Comparison of ENCODE assay signal across 16 cellular contexts in the genomic region with DNA sequence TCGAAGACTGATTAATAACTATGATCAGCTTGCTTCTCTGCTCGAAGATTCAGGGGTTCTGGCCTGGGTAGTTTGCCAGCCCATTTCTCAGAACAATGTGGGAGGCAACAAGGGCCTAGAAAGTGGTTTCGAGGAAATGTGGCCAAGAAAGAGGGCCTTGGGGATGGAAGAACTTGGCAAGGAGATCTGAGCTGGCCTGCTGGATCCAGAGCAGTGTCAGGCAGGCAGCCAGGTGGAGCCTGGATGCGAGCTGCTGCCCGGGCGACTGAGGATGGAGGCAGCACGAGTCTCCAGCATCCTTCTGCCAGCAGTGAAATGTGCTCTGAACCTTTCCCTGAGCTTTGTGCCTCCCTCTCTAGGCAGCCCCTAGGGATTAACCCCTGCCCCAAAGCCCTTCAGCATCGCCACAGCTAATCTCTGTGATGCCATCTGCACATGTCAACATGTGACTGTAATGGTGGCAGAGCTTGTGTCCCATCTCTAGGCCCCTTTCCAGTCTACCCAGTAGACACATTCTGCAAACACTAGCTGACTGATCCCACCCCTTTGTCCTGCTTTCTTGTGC.
DNase-seq lines count a peak whose midpoint lies in the region; ATAC-seq and TF ChIP-seq lines count a peak whose summit lies in the region.
"Had no signal": no experiment of that assay in that cellular context is flagged by ENCODE, and none has a peak within 500 bp of the region (broad histone marks: within the 10 kb centered on the region; RNA-seq: fewer than 3 reads in every experiment).

No MANE protein-coding gene starts in this region.

- no peak overlapping the region for H3K27ac ChIP-seq in gastrocnemius medialis
- H3K27ac ChIP-seq in A673 (ENCODE audit: low read depth, low read length, poor library complexity, severe bottlenecking): no peak overlapping the region
- H3K27ac ChIP-seq: heart left ventricle, left ventricle myocardium inferior had no signal

- BruUV-seq in MCF 10A (replicated peaks; lab: Mats Ljungman, UMichigan) (no TSS peak), A673 (replicated peaks; lab: Mats Ljungman, UMichigan) (no TSS peak)

- in situ Hi-C loops in gastrocnemius medialis (cut with MboI; ENCODE audit: low sequenced_read_pairs in 4 of 4): no loop called here

- H3K27me3 ChIP-seq in gastrocnemius medialis: no peaks in the 10 kb centered on the region
- H3K27me3 ChIP-seq in A673 (replicated peaks; ENCODE audit: insufficient read depth, low read depth, low read length, poor library complexity): no peaks in the 10 kb centered on the region

- peak overlapping the region; percentile 35 for H3K4me3 Mint-ChIP-seq in MCF 10A (ENCODE audit: unreplicated experiment)
- H3K4me3 Mint-ChIP-seq: activated CD8-positive, alpha-beta T cell treated with anti-CD3 and anti-CD28 coated beads, Interleukin-2, amount 10 ng/mL, durations not matched to agents 7 days and 5 days; activated naive CD4-positive, alpha-beta T cell treated with anti-CD3 and anti-CD28 coated beads, Interleukin-2, amount 50 U/mL, for 24 hours; B cell had no signal

- CTCF ChIA-PET in MCF 10A (lab: Yijun Ruan, JAX) (interaction anchor here (0.6 to 6.8 kb wide), 14 partner anchors 10 to 692 kb away, joined by 3 to 55 read pairs (median 3); a partner anchor contains a TSS), A673 (lab: Charles Lee) (interaction anchor here (0.8 kb wide), 1 partner anchor 56 kb away, joined by 3 read pairs; no protein-coding TSS in a partner anchor)

- DNase-seq in Ammon's horn (ENCODE audit: low spot score): peak; percentile 85
- DNase-seq in NCI-H2171 treated with DMSO at 0.1 percent for 48 hours (lab: John Stamatoyannopoulos, UW): peak; percentile 84
- peak; percentile 95 for DNase-seq in MCF 10A (ENCODE audit: unreplicated experiment)
- DNase-seq in middle frontal gyrus (ENCODE audit: extremely low spot score, low spot score): peak; percentile 47
- no peak for DNase-seq in gastrocnemius medialis
- no peak for DNase-seq in A673 (ENCODE audit: low spot score)
- DNase-seq in Right ventricle myocardium inferior (ENCODE audit: missing footprints): no peak
- DNase-seq in HuH-7.5 (ENCODE audit: low spot score): no peak
- DNase-seq: activated CD8-positive, alpha-beta T cell treated with anti-CD3 and anti-CD28 coated beads, Interleukin-2, amount 10 ng/mL, durations not matched to agents 7 days and 5 days; GF-D8; KG1; left ventricle myocardium inferior; stimulated activated CD4-positive, alpha-beta T cell treated with anti-CD3 and anti-CD28 coated beads, Interleukin-1b, Interleukin-23, amount 100 ng/mL, for 48 hours had no signal

- ATAC-seq in gastrocnemius medialis (no peak), Right ventricle myocardium inferior (no peak)
- ATAC-seq: activated CD8-positive, alpha-beta T cell treated with anti-CD3 and anti-CD28 coated beads, Interleukin-2, amount 10 ng/mL, durations not matched to agents 7 days and 5 days had no signal

- H3K4me1 ChIP-seq in gastrocnemius medialis (no peaks in the 10 kb centered on the region), A673 (ENCODE audit: insufficient read depth, low read length, poor library complexity, severe bottlenecking) (peaks cover 23% of the 10 kb centered on the region)
- H3K4me1 ChIP-seq: left ventricle myocardium inferior had no signal

- no peaks in the 10 kb centered on the region for H3K36me3 Mint-ChIP-seq in MCF 10A (ENCODE audit: insufficient read depth, unreplicated experiment)
- H3K36me3 Mint-ChIP-seq: activated naive CD4-positive, alpha-beta T cell treated with anti-CD3 and anti-CD28 coated beads, Interleukin-2, amount 50 U/mL, for 24 hours had no signal

- H3K9me3 Mint-ChIP-seq in MCF 10A (ENCODE audit: unreplicated experiment): no peaks in the 10 kb centered on the region
- H3K9me3 Mint-ChIP-seq: activated naive CD4-positive, alpha-beta T cell treated with anti-CD3 and anti-CD28 coated beads, Interleukin-2, amount 50 U/mL, for 24 hours had no signal

- TF ChIP-seq POLR2A in gastrocnemius medialis (IDR thresholded peaks at IDR 0.05): no peak

- H3K4me1 Mint-ChIP-seq in MCF 10A (ENCODE audit: insufficient read depth, unreplicated experiment): peaks cover 31% of the 10 kb centered on the region

- H3K4me3 ChIP-seq in gastrocnemius medialis: no peak overlapping the region
- no peak overlapping the region for H3K4me3 ChIP-seq in A673 (ENCODE audit: low read depth, low read length, poor library complexity, severe bottlenecking)
- H3K4me3 ChIP-seq: heart left ventricle, left ventricle myocardium inferior had no signal

- H3K9me3 ChIP-seq in gastrocnemius medialis (no peaks in the 10 kb centered on the region), A673 (ENCODE audit: low read depth, low read length, poor library complexity, severe bottlenecking) (no peaks in the 10 kb centered on the region)
- H3K9me3 ChIP-seq: heart left ventricle, left ventricle myocardium inferior had no signal

- H3K27ac Mint-ChIP-seq in MCF 10A (ENCODE audit: low read depth, unreplicated experiment): peak overlapping the region; percentile 70
- H3K27ac Mint-ChIP-seq: activated CD8-positive, alpha-beta T cell treated with anti-CD3 and anti-CD28 coated beads, Interleukin-2, amount 10 ng/mL, durations not matched to agents 7 days and 5 days; activated naive CD4-positive, alpha-beta T cell treated with anti-CD3 and anti-CD28 coated beads, Interleukin-2, amount 50 U/mL, for 24 hours; B cell had no signal

- no peaks in the 10 kb centered on the region for H3K27me3 Mint-ChIP-seq in MCF 10A (ENCODE audit: insufficient read depth, unreplicated experiment)
- H3K27me3 Mint-ChIP-seq: activated naive CD4-positive, alpha-beta T cell treated with anti-CD3 and anti-CD28 coated beads, Interleukin-2, amount 50 U/mL, for 24 hours had no signal

- POLR2A ChIA-PET in MCF 10A (lab: Yijun Ruan, JAX): interaction anchor here (0.6 to 2.5 kb wide), 25 partner anchors 10 to 301 kb away, joined by 3 to 9 read pairs (median 3); no protein-coding TSS in a partner anchor
- POLR2A ChIA-PET in A673 (lab: Charles Lee; ENCODE audit: low non-redundant PET): interaction anchor here (0.6 kb wide), 1 partner anchor 1866 kb away, joined by 3 read pairs; no protein-coding TSS in a partner anchor

- H3K36me3 ChIP-seq in gastrocnemius medialis: no peaks in the 10 kb centered on the region
- H3K36me3 ChIP-seq in A673 (ENCODE audit: insufficient read depth, low read length, poor library complexity, severe bottlenecking): no peaks in the 10 kb centered on the region
- H3K36me3 ChIP-seq: heart left ventricle, left ventricle myocardium inferior had no signal

- TF ChIP-seq CTCF in MCF 10A (IDR thresholded peaks at IDR 0.05; ENCODE audit: unreplicated experiment) (no peak), gastrocnemius medialis (IDR thresholded peaks at IDR 0.05 in 4 of 5, conservative IDR thresholded peaks at IDR 0.05 in 1 of 5) (no peak), A673 (conservative IDR thresholded peaks at IDR 0.05; ENCODE audit: low read depth, low read length) (no peak)

- intact Hi-C loops in MCF 10A (cut with micrococcal nuclease) (no loop called here), gastrocnemius medialis (cut with DNase I; ENCODE audit: low total_unique reads) (no loop called here), A673 (cut with micrococcal nuclease; ENCODE audit: unreplicated experiment) (no loop called here), Right ventricle myocardium inferior (cut with DNase I) (no loop called here)

Comparison
In these comparisons a context has a peak if more than half of its experiments do, and no peak if none do; other contexts are left out.
1. DNase-seq: peak in Ammon's horn (single experiment), NCI-H2171 treated with DMSO at 0.1 percent for 48 hours (single experiment), MCF 10A (single experiment) and middle frontal gyrus (single experiment); none in gastrocnemius medialis (0 of 2), A673 (single experiment), Right ventricle myocardium inferior (single experiment) and HuH-7.5 (single experiment).